In the genomic region with DNA sequence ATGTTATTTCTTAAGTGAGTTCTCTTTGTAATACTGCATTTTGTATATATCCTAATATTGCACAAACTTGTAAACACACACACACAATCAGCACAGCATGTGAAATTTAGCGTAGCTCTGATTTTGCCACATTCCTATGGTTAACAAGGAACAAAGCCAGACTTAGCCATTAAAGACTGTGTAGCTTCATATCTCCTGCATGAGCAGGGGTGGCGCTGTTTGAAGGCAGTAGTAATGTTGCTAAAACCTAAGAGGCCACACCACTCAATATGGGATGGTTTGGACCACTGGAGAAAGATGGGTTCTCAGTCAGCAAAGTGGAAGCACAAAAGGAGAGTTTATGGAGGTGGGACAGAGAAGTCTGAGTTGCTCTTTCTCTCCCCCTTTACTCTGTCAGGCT, we compare ENCODE assay signal across 9 cellular contexts.
DNase-seq lines count a peak whose midpoint lies in the region; ATAC-seq, FAIRE-seq and TF ChIP-seq lines count a peak whose summit lies in the region.
"Had no signal": no experiment of that assay in that cellular context is flagged by ENCODE, and none has a peak within 500 bp of the region (broad histone marks: within the 10 kb centered on the region; RNA-seq: fewer than 3 reads in every experiment).

No MANE protein-coding gene starts in this region.

- H3K27ac ChIP-seq in PC-3 (ENCODE audit: low read length) = no peak overlapping the region
- peak overlapping the region; percentile 0 for H3K27ac ChIP-seq in hepatocyte
- no peak overlapping the region for H3K27ac ChIP-seq in CD8-positive, alpha-beta memory T cell (ENCODE audit: low read depth, low read length)

- H3K27me3 Mint-ChIP-seq in Caco-2 (ENCODE audit: insufficient read depth, unreplicated experiment) = no peaks in the 10 kb centered on the region
- H3K27me3 Mint-ChIP-seq in activated T-helper 17 cell treated with anti-CD3 and anti-CD28 coated beads, Interleukin-2, amount 50 U/mL, for 72 hours = no peaks in the 10 kb centered on the region
- peaks cover 0 to 1% of the 10 kb centered on the region in 2 donors for H3K27me3 Mint-ChIP-seq in CD8-positive, alpha-beta memory T cell

- H3K27me3 ChIP-seq in Caco-2 (replicated peaks; ENCODE audit: control insufficient read depth, insufficient read depth, low read length) (no peaks in the 10 kb centered on the region), PC-3 (ENCODE audit: low read length) (no peaks in the 10 kb centered on the region), hepatocyte (no peaks in the 10 kb centered on the region)
- no peaks in the 10 kb centered on the region for H3K27me3 ChIP-seq in CD8-positive, alpha-beta memory T cell (ENCODE audit: insufficient read depth, low read length, poor library complexity, severe bottlenecking)

- peak; percentile 53 for ATAC-seq in PC-3
- no peak for ATAC-seq in activated T-helper 17 cell treated with anti-CD3 and anti-CD28 coated beads, Interleukin-2, amount 50 U/mL, for 72 hours (replicated peaks)

- no peaks in the 10 kb centered on the region for H3K9me3 Mint-ChIP-seq in Caco-2 (ENCODE audit: unreplicated experiment)
- H3K9me3 Mint-ChIP-seq in activated T-helper 17 cell treated with anti-CD3 and anti-CD28 coated beads, Interleukin-2, amount 50 U/mL, for 72 hours = no peaks in the 10 kb centered on the region
- peaks cover 0 to 3% (median 0%) of the 10 kb centered on the region in 5 donors for H3K9me3 Mint-ChIP-seq in CD8-positive, alpha-beta memory T cell

- no peak overlapping the region for H3K4me3 Mint-ChIP-seq in Caco-2 (ENCODE audit: unreplicated experiment)
- no peak overlapping the region for H3K4me3 Mint-ChIP-seq in activated T-helper 17 cell treated with anti-CD3 and anti-CD28 coated beads, Interleukin-2, amount 50 U/mL, for 72 hours
- H3K4me3 Mint-ChIP-seq in CD8-positive, alpha-beta memory T cell = no peak overlapping the region

- no peaks in the 10 kb centered on the region for H3K4me1 Mint-ChIP-seq in Caco-2 (ENCODE audit: low read depth, unreplicated experiment)
- no peaks in the 10 kb centered on the region for H3K4me1 Mint-ChIP-seq in activated T-helper 17 cell treated with anti-CD3 and anti-CD28 coated beads, Interleukin-2, amount 50 U/mL, for 72 hours
- H3K4me1 Mint-ChIP-seq in CD8-positive, alpha-beta memory T cell = no peaks in the 10 kb centered on the region

- intact Hi-C loops in Caco-2 (cut with micrococcal nuclease; ENCODE audit: unreplicated experiment) (no loop called here), PC-3 (cut with micrococcal nuclease) (no loop called here)

- no peaks in the 10 kb centered on the region for H3K9me3 ChIP-seq in Caco-2
- H3K9me3 ChIP-seq in PC-3 (ENCODE audit: low read length) = no peaks in the 10 kb centered on the region
- no peaks in the 10 kb centered on the region for H3K9me3 ChIP-seq in hepatocyte (ENCODE audit: low read depth)
- no peaks in the 10 kb centered on the region for H3K9me3 ChIP-seq in CD8-positive, alpha-beta memory T cell (ENCODE audit: low read length)

- no peaks in the 10 kb centered on the region for H3K36me3 ChIP-seq in Caco-2 (ENCODE audit: control insufficient read depth, insufficient read depth, low read length)
- H3K36me3 ChIP-seq in PC-3 (ENCODE audit: low read depth, low read length) = no peaks in the 10 kb centered on the region
- no peaks in the 10 kb centered on the region for H3K36me3 ChIP-seq in hepatocyte (replicated peaks; ENCODE audit: insufficient read depth, low read depth)
- H3K36me3 ChIP-seq in CD8-positive, alpha-beta memory T cell (ENCODE audit: insufficient read depth, low read length) = no peaks in the 10 kb centered on the region

- CTCF ChIA-PET in Caco-2 (lab: Charles Lee) = interaction anchor here (0.5 to 1.1 kb wide), 5 partner anchors 10 to 953 kb away, joined by 3 to 5 read pairs (median 4); no protein-coding TSS in a partner anchor
- CTCF ChIA-PET in PC-3 (lab: Charles Lee) = interaction anchor here (0.6 kb wide), 1 partner anchor 13 kb away, joined by 3 read pairs; no protein-coding TSS in a partner anchor
- CTCF ChIA-PET in CD8-positive, alpha-beta memory T cell (lab: Charles Lee) = no interaction called here

- no peaks in the 10 kb centered on the region for H3K36me3 Mint-ChIP-seq in Caco-2 (ENCODE audit: insufficient read depth, unreplicated experiment)
- no peaks in the 10 kb centered on the region for H3K36me3 Mint-ChIP-seq in activated T-helper 17 cell treated with anti-CD3 and anti-CD28 coated beads, Interleukin-2, amount 50 U/mL, for 72 hours (ENCODE audit: low read depth)
- no peaks in the 10 kb centered on the region for H3K36me3 Mint-ChIP-seq in CD8-positive, alpha-beta memory T cell

- DNase-seq in Caco-2 (peak in 1 of 2 experiments; percentile 30), H54 (ENCODE audit: insufficient read length, low spot score) (peak; percentile 45), PC-3 (peak; percentile 51), hepatocyte (ENCODE audit: low spot score) (peak; percentile 55), cerebellar nuclear complex (lab: John Stamatoyannopoulos, UW) (no peak)
- no peak for DNase-seq in stimulated activated CD4-positive, alpha-beta T cell treated with anti-CD3 and anti-CD28 coated beads, Interleukin-15, amount 100 ng/mL, for 24 hours
- no peak for DNase-seq in CD8-positive, alpha-beta memory T cell
- DNase-seq: NCI-H1092 treated with DMSO at 0.1 percent for 48 hours had no signal

- TF ChIP-seq CTCF in Caco-2 (IDR thresholded peaks at IDR 0.05; ENCODE audit: insufficient read depth in 1 of 2, low read depth in 1 of 2, low read length in 1 of 2, severe bottlenecking in 1 of 2, unreplicated experiment in 1 of 2) = peak; percentile 54 to 63
- TF ChIP-seq CTCF in PC-3 (conservative IDR thresholded peaks at IDR 0.05; ENCODE audit: low read depth, low read length) = peak; percentile 68
- TF ChIP-seq CTCF in hepatocyte (IDR thresholded peaks at IDR 0.05; ENCODE audit: poor library complexity) = peak; percentile 50

- BruUV-seq in Caco-2 (replicated peaks; lab: Mats Ljungman, UMichigan) (no TSS peak), PC-3 (replicated peaks; lab: Mats Ljungman, UMichigan) (no TSS peak)

- POLR2A ChIA-PET in Caco-2 (lab: Charles Lee) = no interaction called here
- POLR2A ChIA-PET in PC-3 (lab: Charles Lee; ENCODE audit: unreplicated experiment) = no interaction called here
- POLR2A ChIA-PET in CD8-positive, alpha-beta memory T cell (lab: Charles Lee) = no interaction called here

- WGBS in hepatocyte (ENCODE audit: low lambda C conversion rate, missing lambda C conversion rate) = 56% methylated on average over 2 of the region's 2 CpGs

- H3K4me2 ChIP-seq in PC-3 (ENCODE audit: low read length) (no peak overlapping the region), hepatocyte (no peak overlapping the region)

- TF ChIP-seq POLR2A in H54 (IDR thresholded peaks at IDR 0.05; ENCODE audit: low read depth, low read length) = no peak

- H3K9me2 ChIP-seq in PC-3 (replicated peaks; ENCODE audit: low read length) = no peaks in the 10 kb centered on the region
- no peaks in the 10 kb centered on the region for H3K9me2 ChIP-seq in hepatocyte (replicated peaks; ENCODE audit: insufficient read depth)

- H3K4me3 ChIP-seq in Caco-2 (ENCODE audit: low read depth, low read length) (no peak overlapping the region), PC-3 (ENCODE audit: low read length) (no peak overlapping the region), hepatocyte (no peak overlapping the region)
- H3K4me3 ChIP-seq in CD8-positive, alpha-beta memory T cell (ENCODE audit: low read length) = no peak overlapping the region

- H3K4me1 ChIP-seq in Caco-2 = peaks cover 5% of the 10 kb centered on the region; the same call in 1 of the 2 replicates
- peaks cover 12% of the 10 kb centered on the region; the same call in 1 of the 2 replicates for H3K4me1 ChIP-seq in PC-3 (ENCODE audit: insufficient read depth, low read length)
- H3K4me1 ChIP-seq in hepatocyte (ENCODE audit: insufficient read depth) = no peaks in the 10 kb centered on the region
- no peaks in the 10 kb centered on the region for H3K4me1 ChIP-seq in CD8-positive, alpha-beta memory T cell (ENCODE audit: insufficient read depth, low read length)

- H2AFZ ChIP-seq in PC-3 (ENCODE audit: low read length) (no peak overlapping the region), hepatocyte (no peak overlapping the region)

- no peaks in the 10 kb centered on the region for H3F3A ChIP-seq in PC-3 (ENCODE audit: low read length, unreplicated experiment)

- no peaks in the 10 kb centered on the region for H4K20me1 ChIP-seq in PC-3 (ENCODE audit: low read length)
- no peaks in the 10 kb centered on the region for H4K20me1 ChIP-seq in hepatocyte (ENCODE audit: insufficient read depth, poor library complexity, severe bottlenecking)

- H3K27ac Mint-ChIP-seq in Caco-2 (ENCODE audit: unreplicated experiment) = no peak overlapping the region
- H3K27ac Mint-ChIP-seq in activated T-helper 17 cell treated with anti-CD3 and anti-CD28 coated beads, Interleukin-2, amount 50 U/mL, for 72 hours = no peak overlapping the region
- no peak overlapping the region for H3K27ac Mint-ChIP-seq in CD8-positive, alpha-beta memory T cell

- FAIRE-seq in H54 (lab: Jason Lieb, UNC) = peak; percentile 95

- H3K79me2 ChIP-seq in PC-3 (ENCODE audit: low read length) (no peaks in the 10 kb centered on the region), hepatocyte (no peaks in the 10 kb centered on the region)

- no peak overlapping the region for H3K9ac ChIP-seq in PC-3 (ENCODE audit: low read length)

Comparison
In these comparisons a context has a peak if more than half of its experiments do, and no peak if none do; other contexts are left out.
1. DNase-seq: peak in H54 (single experiment), PC-3 (single experiment) and hepatocyte (single experiment); none in stimulated activated CD4-positive, alpha-beta T cell treated with anti-CD3 and anti-CD28 coated beads, Interleukin-15, amount 100 ng/mL, for 24 hours (single experiment), cerebellar nuclear complex (0 of 2) and CD8-positive, alpha-beta memory T cell (0 of 5).
2. Peak in every context shown above with its lines, with median percentiles within 50 percentile points of each other: CTCF ChIP-seq.